In genomic region chr18:31941010-31941809, GRCh38 we compare ENCODE assay signal across 9 cellular contexts. TPM values are rescaled to one million over a fixed set of nuclear protein-coding genes. Genes with fewer than 3 reads are reported as not detected.
DNase-seq lines count a peak whose midpoint lies in the region; ATAC-seq and TF ChIP-seq lines count a peak whose summit lies in the region.
"Had no signal": no experiment of that assay in that cellular context is flagged by ENCODE, and none has a peak within 500 bp of the region (broad histone marks: within the 10 kb centered on the region; RNA-seq: fewer than 3 reads in every experiment).

No MANE protein-coding gene starts in this region.

- H3K9me2 ChIP-seq in GM23248 (ENCODE audit: insufficient read depth) = no peaks in the 10 kb centered on the region

- H3K36me3 Mint-ChIP-seq in T-helper 17 cell (ENCODE audit: low read depth) = no peaks in the 10 kb centered on the region

- H4K20me1 ChIP-seq in GM23248 (ENCODE audit: insufficient read depth) = no peaks in the 10 kb centered on the region; the same call in 1 of the 2 replicates

- peaks cover 59% of the 10 kb centered on the region for H3K79me2 ChIP-seq in GM23248 (ENCODE audit: insufficient read depth)

- peak overlapping the region; percentile 92 for H3K27ac ChIP-seq in GM23248

- H3K9ac ChIP-seq in GM23248 (peak overlapping the region; percentile 95), skeletal muscle satellite cell (ENCODE audit: low read depth, low read length) (peak overlapping the region; percentile 98)

- H3K27me3 ChIP-seq in GM23248 (replicated peaks; ENCODE audit: insufficient read depth) (no peaks in the 10 kb centered on the region), skeletal muscle satellite cell (ENCODE audit: control insufficient read depth, insufficient read depth, low read length) (no peaks in the 10 kb centered on the region)

- peak overlapping the region; percentile 96 for H3K27ac Mint-ChIP-seq in T-helper 17 cell

- no peak overlapping the region; the same call in 1 of the 2 replicates for H2AFZ ChIP-seq in GM23248

- 83 to 84% methylated on average over 24 of the region's 24 CpGs for WGBS in GM23248 (ENCODE audit: low coverage in 1 of 2, low lambda C conversion rate in 2 of 2, missing lambda C conversion rate in 2 of 2), 2 experiments

- intact Hi-C loops in sciatic nerve (cut with DNase I) = no loop called here

- peak overlapping the region; percentile 79 for H3K4me3 ChIP-seq in GM23248
- peak overlapping the region; percentile 80 for H3K4me3 ChIP-seq in fibroblast of the aortic adventitia (ENCODE audit: low read depth, low read length)
- H3K4me3 ChIP-seq in skeletal muscle satellite cell (ENCODE audit: low read length) = peak overlapping the region; percentile 88

- H3K4me2 ChIP-seq in GM23248 (ENCODE audit: unreplicated experiment) = peak overlapping the region; percentile 92
- H3K4me2 ChIP-seq in skeletal muscle satellite cell (ENCODE audit: low read length) = peak overlapping the region; percentile 81

- peaks cover 18% of the 10 kb centered on the region for H3K4me1 ChIP-seq in GM23248 (ENCODE audit: insufficient read depth)
- H3K4me1 ChIP-seq in skeletal muscle satellite cell (ENCODE audit: control insufficient read depth, insufficient read depth, low read length) = peaks cover 7% of the 10 kb centered on the region

- no peaks in the 10 kb centered on the region for H3K36me3 ChIP-seq in GM23248 (ENCODE audit: low read depth)
- H3K36me3 ChIP-seq in skeletal muscle satellite cell (ENCODE audit: insufficient read depth, low read length) = no peaks in the 10 kb centered on the region

- in situ Hi-C loops in GM23248 (cut with MboI) = no loop called here

- DNase-seq in GM23248 = peak; percentile 16
- DNase-seq in T-helper 17 cell = no peak
- no peak for DNase-seq in fibroblast of the aortic adventitia (ENCODE audit: low read depth)
- no peak for DNase-seq in GDM1 (lab: John Stamatoyannopoulos, UW)
- DNase-seq in stimulated activated CD8-positive, alpha-beta memory T cell treated with anti-CD3 and anti-CD28 coated beads, Interleukin-4, amount 100 ng/mL, for 48 hours = no peak
- no peak for DNase-seq in sciatic nerve (ENCODE audit: low spot score)
- DNase-seq: activated effector memory CD4-positive, alpha-beta T cell treated with anti-CD3 and anti-CD28 coated beads, Interleukin-2, amount 50 U/mL, for 16 hours had no signal

- peak overlapping the region; percentile 98 for H3K4me3 Mint-ChIP-seq in T-helper 17 cell

- TF ChIP-seq CTCF in fibroblast of the aortic adventitia (IDR thresholded peaks at IDR 0.05; ENCODE audit: insufficient read depth, low read length) = no peak

- no peaks in the 10 kb centered on the region for H3K9me3 ChIP-seq in GM23248 (ENCODE audit: low read depth)
- H3K9me3 ChIP-seq in T-helper 17 cell (ENCODE audit: control insufficient read depth, low read length, poor library complexity, severe bottlenecking) = no peaks in the 10 kb centered on the region
- H3K9me3 ChIP-seq in skeletal muscle satellite cell (replicated peaks; ENCODE audit: low read length) = no peaks in the 10 kb centered on the region

- H3K27me3 Mint-ChIP-seq in T-helper 17 cell = no peaks in the 10 kb centered on the region

- peaks cover 26% of the 10 kb centered on the region for H3K4me1 Mint-ChIP-seq in T-helper 17 cell

- H3F3A ChIP-seq in GM23248 (ENCODE audit: insufficient read depth) = peaks cover 14% of the 10 kb centered on the region

- ATAC-seq in T-helper 17 cell (no peak), GM21717 (IDR thresholded peaks at IDR 0.05; ENCODE audit: unreplicated experiment) (no peak), sciatic nerve (no peak)

RNA-seq across cellular contexts. Expression of gene TRAPPC8, which starts 1.7 kb away (rescaled TPM):
- 39.4 and 44.8 TPM in 2 replicates for total RNA-seq in GM23248 (2014; rRNA removed; shearing (Covaris generic))
- 10.1 and 10.6 TPM in 2 replicates for polyA plus RNA-seq in GM23248 (2016; fragmentation: Nextera tagmentation; extraction: Ambion mirVana)
- total RNA-seq in T-helper 17 cell (10 to 100 TPM; 29.2 to 34.1 TPM), fibroblast of the aortic adventitia (ENCODE audit: low replicate concordance) (18.8 and 48.5 TPM in 2 replicates), sciatic nerve (53.2 TPM)
- total RNA-seq in skeletal muscle satellite cell (2012; rRNA removed) = 24.7 and 28.9 TPM in 2 replicates
